1 cellular context compared by ENCODE assay signal in genomic region chr10:12187321-12187905, GRCh38.
TF ChIP-seq lines count a peak whose summit lies in the region.

No MANE protein-coding gene starts in this region.

TF ChIP-seq in WTC11, 78 proteins besides CTCF, POLR2A, EP300 and RAD21:
- TF ChIP-seq CREB1 (CRISPR knock-in tag; IDR thresholded peaks at IDR 0.05), result no peak
- TF ChIP-seq HMGA2 (CRISPR knock-in tag; IDR thresholded peaks at IDR 0.05), result no peak
- no peak for TF ChIP-seq GRHL2 (CRISPR knock-in tag; IDR thresholded peaks at IDR 0.05; ENCODE audit: insufficient replicate concordance, severe bottlenecking)
- TF ChIP-seq IRF2 (CRISPR knock-in tag; IDR thresholded peaks at IDR 0.05; ENCODE audit: borderline replicate concordance, low read depth), result no peak
- no peak for TF ChIP-seq ZNF281 (CRISPR knock-in tag; IDR thresholded peaks at IDR 0.05)
- TF ChIP-seq SMAD4 (CRISPR knock-in tag; IDR thresholded peaks at IDR 0.05), result no peak
- TF ChIP-seq ZNF232 (CRISPR knock-in tag; IDR thresholded peaks at IDR 0.05), result no peak
- no peak for TF ChIP-seq ZNF425 (CRISPR knock-in tag; conservative IDR thresholded peaks at IDR 0.05)
- no peak for TF ChIP-seq OVOL2 (CRISPR knock-in tag; IDR thresholded peaks at IDR 0.05; ENCODE audit: borderline replicate concordance)
- no peak for TF ChIP-seq SOX15 (CRISPR knock-in tag; IDR thresholded peaks at IDR 0.05)
- TF ChIP-seq IRF1 (CRISPR knock-in tag; IDR thresholded peaks at IDR 0.05), result no peak
- TF ChIP-seq, protein P1, sequence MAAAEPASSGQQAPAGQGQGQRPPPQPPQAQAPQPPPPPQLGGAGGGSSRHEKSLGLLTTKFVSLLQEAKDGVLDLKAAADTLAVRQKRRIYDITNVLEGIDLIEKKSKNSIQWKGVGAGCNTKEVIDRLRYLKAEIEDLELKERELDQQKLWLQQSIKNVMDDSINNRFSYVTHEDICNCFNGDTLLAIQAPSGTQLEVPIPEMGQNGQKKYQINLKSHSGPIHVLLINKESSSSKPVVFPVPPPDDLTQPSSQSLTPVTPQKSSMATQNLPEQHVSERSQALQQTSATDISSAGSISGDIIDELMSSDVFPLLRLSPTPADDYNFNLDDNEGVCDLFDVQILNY (CRISPR knock-in tag; IDR thresholded peaks at IDR 0.05), result no peak
- TF ChIP-seq, protein P2, sequence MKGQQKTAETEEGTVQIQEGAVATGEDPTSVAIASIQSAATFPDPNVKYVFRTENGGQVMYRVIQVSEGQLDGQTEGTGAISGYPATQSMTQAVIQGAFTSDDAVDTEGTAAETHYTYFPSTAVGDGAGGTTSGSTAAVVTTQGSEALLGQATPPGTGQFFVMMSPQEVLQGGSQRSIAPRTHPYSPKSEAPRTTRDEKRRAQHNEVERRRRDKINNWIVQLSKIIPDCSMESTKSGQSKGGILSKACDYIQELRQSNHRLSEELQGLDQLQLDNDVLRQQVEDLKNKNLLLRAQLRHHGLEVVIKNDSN (CRISPR knock-in tag; IDR thresholded peaks at IDR 0.05), result no peak
